Comparison of ENCODE assay signal across 30 cellular contexts in genomic region chr5:140051950-140052349, GRCh38. TPM values are rescaled to one million over a fixed set of nuclear protein-coding genes. Genes with fewer than 3 reads are reported as not detected.
"Had no signal": no experiment of that assay in that cellular context is flagged by ENCODE, and none has a peak within 500 bp of the region (broad histone marks: within the 10 kb centered on the region; RNA-seq: fewer than 3 reads in every experiment).

No MANE protein-coding gene starts in this region.

- H3K4me3 Mint-ChIP-seq: dendritic cell treated with granulocyte-macrophage colony-stimulating factor and Interleukin-4, amounts not matched to agents 40 ng/mL and 50 ng/mL, for 4 days; effector memory CD8-positive, alpha-beta T cell; endodermal cell; immature natural killer cell; mesothelial cell of epicardium; naive B cell; naive thymus-derived CD8-positive, alpha-beta T cell had no signal

- ATAC-seq: effector memory CD8-positive, alpha-beta T cell; esophagus mucosa; gastroesophageal sphincter; heart left ventricle; left cardiac atrium; left lung; left ventricle myocardium superior; lower lobe of right lung; mucosa of descending colon; naive thymus-derived CD8-positive, alpha-beta T cell had no signal

- DNase-seq: colonic mucosa; cortex of kidney; effector CD8-positive, alpha-beta T cell; effector memory CD8-positive, alpha-beta T cell; endodermal cell; erythroblast; esophagus squamous epithelium; foreskin fibroblast; heart left ventricle; hypothalamus; immature natural killer cell; islet precursor cell; left cardiac atrium; left lung; left ventricle myocardium superior; lower lobe of right lung; mesenchymal stem cell; mucosa of descending colon; naive B cell; naive thymus-derived CD8-positive, alpha-beta T cell had no signal

- H2AFZ ChIP-seq: hepatocyte had no signal

- H3K4me3 ChIP-seq: colonic mucosa, esophagus squamous epithelium, gastroesophageal sphincter, heart left ventricle, hepatocyte, left lung, lower lobe of right lung, mucosa of descending colon had no signal

- H3K4me2 ChIP-seq: hepatocyte had no signal

- FAIRE-seq: endometrium, frontal cortex had no signal

- H3K27ac Mint-ChIP-seq: dendritic cell treated with granulocyte-macrophage colony-stimulating factor and Interleukin-4, amounts not matched to agents 40 ng/mL and 50 ng/mL, for 4 days; effector memory CD8-positive, alpha-beta T cell; endodermal cell; immature natural killer cell; mesothelial cell of epicardium; naive B cell; naive thymus-derived CD8-positive, alpha-beta T cell had no signal

- H3K9me3 Mint-ChIP-seq: dendritic cell treated with granulocyte-macrophage colony-stimulating factor and Interleukin-4, amounts not matched to agents 40 ng/mL and 50 ng/mL, for 4 days; effector memory CD8-positive, alpha-beta T cell; endodermal cell; immature natural killer cell; mesothelial cell of epicardium; naive thymus-derived CD8-positive, alpha-beta T cell had no signal

- H3K27ac ChIP-seq: colonic mucosa, epithelial cell of prostate, esophagus squamous epithelium, gastroesophageal sphincter, heart left ventricle, hepatocyte, left lung, lower lobe of right lung had no signal

- H3K4me1 ChIP-seq: colonic mucosa, esophagus squamous epithelium, left lung, lower lobe of right lung had no signal

- H3K36me3 Mint-ChIP-seq: immature natural killer cell; mesothelial cell of epicardium; naive B cell; naive thymus-derived CD8-positive, alpha-beta T cell had no signal

- H3K27me3 ChIP-seq: colonic mucosa, gastroesophageal sphincter, heart left ventricle had no signal

- H3K36me3 ChIP-seq: colonic mucosa, esophagus squamous epithelium, gastroesophageal sphincter, heart left ventricle, left lung, lower lobe of right lung had no signal

- H3K79me2 ChIP-seq: hepatocyte had no signal

- H3K4me1 Mint-ChIP-seq: immature natural killer cell; mesothelial cell of epicardium; naive B cell; naive thymus-derived CD8-positive, alpha-beta T cell had no signal

- H3K9me3 ChIP-seq: colonic mucosa, esophagus squamous epithelium, gastroesophageal sphincter, heart left ventricle, left lung, lower lobe of right lung, mucosa of descending colon had no signal

RNA-seq across cellular contexts. Expression of gene NRG2, which starts 8.9 kb away (rescaled TPM):
- total RNA-seq: kidney epithelial cell, myocyte had no signal
